In the genomic region with DNA sequence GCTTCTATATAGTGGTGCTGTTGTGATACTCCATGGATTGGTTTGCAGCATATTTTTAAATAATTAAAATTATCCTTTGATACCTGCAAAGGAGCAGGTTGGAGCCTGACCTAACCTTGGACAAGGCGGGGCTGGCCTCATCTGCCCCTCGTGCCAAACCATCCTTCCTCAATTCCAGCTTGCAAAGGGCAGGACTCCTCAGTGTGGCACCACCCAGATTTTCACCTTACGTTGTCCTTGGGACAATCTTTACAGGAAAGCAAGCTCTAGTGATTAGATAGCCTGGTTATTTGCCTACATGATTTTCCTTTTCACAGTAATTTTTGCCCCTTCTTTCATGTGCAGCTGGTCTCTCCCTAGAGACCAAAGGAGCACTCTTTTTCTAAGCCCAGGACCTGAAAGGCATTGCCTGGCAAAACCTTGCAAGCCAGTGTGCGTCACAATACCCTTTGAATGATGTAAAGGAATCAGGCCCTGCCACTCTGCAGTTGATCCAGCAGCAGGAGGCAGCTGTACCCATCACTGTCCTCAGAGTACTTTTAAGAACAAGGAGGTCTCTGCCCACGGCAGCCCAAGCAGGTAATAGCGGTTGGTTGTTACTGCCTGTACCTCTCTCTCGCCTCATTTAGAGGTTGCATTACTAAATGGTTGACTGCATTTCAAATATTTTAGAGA, we compare ENCODE assay signal across 1 cellular context.
TF ChIP-seq lines count a peak whose summit lies in the region.

No MANE protein-coding gene starts in this region.

TF ChIP-seq in H1, 55 proteins besides CTCF, POLR2A, EP300 and RAD21:
- TF ChIP-seq SAP30 (IDR thresholded peaks at IDR 0.05; ENCODE audit: insufficient read depth, insufficient replicate concordance, low read length): no peak
- TF ChIP-seq TEAD4 (IDR thresholded peaks at IDR 0.05; ENCODE audit: low read depth, low read length): no peak
- no peak for TF ChIP-seq BCL11A (IDR thresholded peaks at IDR 0.05; ENCODE audit: low read depth in 2 of 2, low read length in 2 of 2)
- TF ChIP-seq KDM5A (IDR thresholded peaks at IDR 0.05; ENCODE audit: low read length): no peak
- no peak for TF ChIP-seq SIRT6 (IDR thresholded peaks at IDR 0.05; ENCODE audit: low read length)
- TF ChIP-seq KDM4A (IDR thresholded peaks at IDR 0.05; ENCODE audit: low read depth, low read length, severe bottlenecking): no peak
- TF ChIP-seq RNF2 (IDR thresholded peaks at IDR 0.05; ENCODE audit: borderline replicate concordance, low read depth, low read length, missing control alignments, poor library complexity, severe bottlenecking): no peak
TF ChIP-seq in H1: peak in this region for 0.
